Comparison of ENCODE assay signal across 1 cellular context in genomic region chr15:58528197-58528870, GRCh38.
TF ChIP-seq lines count a peak whose summit lies in the region.

No MANE protein-coding gene starts in this region.

TF ChIP-seq in HepG2, 621 proteins besides CTCF, POLR2A, EP300 and RAD21 (continued from another document and continues in another):
- TF ChIP-seq ARID4A (CRISPR knock-in tag; IDR thresholded peaks at IDR 0.05; ENCODE audit: borderline replicate concordance) (peak; percentile 40; the same call in 1 of the 2 replicates), ZBTB20 (CRISPR knock-in tag; IDR thresholded peaks at IDR 0.05; ENCODE audit: borderline replicate concordance, low read depth) (no peak), RBM22 (optimal IDR thresholded peaks at IDR 0.05; ENCODE audit: low read length) (no peak), KDM4B (CRISPR knock-in tag; IDR thresholded peaks at IDR 0.05) (no peak), MEF2D (CRISPR knock-in tag; IDR thresholded peaks at IDR 0.05) (no peak), THAP11 (CRISPR knock-in tag; IDR thresholded peaks at IDR 0.05) (no peak), ZNF142 (CRISPR knock-in tag; IDR thresholded peaks at IDR 0.05) (0 out of 2 replicates have a peak, but pooled peaks have one; percentile 38), GATAD1 (CRISPR knock-in tag; IDR thresholded peaks at IDR 0.05) (no peak), ZSCAN12 (CRISPR knock-in tag; IDR thresholded peaks at IDR 0.05) (no peak), SRF (IDR thresholded peaks at IDR 0.05; ENCODE audit: low read depth, low read length) (no peak), FOXM1 (CRISPR knock-in tag; IDR thresholded peaks at IDR 0.05) (no peak), ZNF382 (CRISPR knock-in tag; IDR thresholded peaks at IDR 0.05; ENCODE audit: borderline replicate concordance) (no peak), ZFAT (CRISPR knock-in tag; conservative IDR thresholded peaks at IDR 0.05) (no peak), HMGA1 (CRISPR knock-in tag; conservative IDR thresholded peaks at IDR 0.05) (no peak), LCORL (IDR thresholded peaks at IDR 0.05) (no peak), LCORL (CRISPR knock-in tag; IDR thresholded peaks at IDR 0.05) (peak; percentile 87), ZNF337 (CRISPR knock-in tag; IDR thresholded peaks at IDR 0.05; ENCODE audit: borderline replicate concordance, low read depth) (no peak), AHR (CRISPR knock-in tag; IDR thresholded peaks at IDR 0.05) (no peak), CREM (IDR thresholded peaks at IDR 0.05) (peak; percentile 34; the same call in 1 of the 2 replicates), CREM (CRISPR knock-in tag; IDR thresholded peaks at IDR 0.05) (no peak), BATF2 (CRISPR knock-in tag; IDR thresholded peaks at IDR 0.05) (no peak), ZNF350 (CRISPR knock-in tag; IDR thresholded peaks at IDR 0.05; ENCODE audit: borderline replicate concordance, low read depth) (no peak), ZFP91 (CRISPR knock-in tag; IDR thresholded peaks at IDR 0.05; ENCODE audit: borderline replicate concordance) (peak; percentile 57; the same call in 1 of the 2 replicates), ELF1 (CRISPR knock-in tag; IDR thresholded peaks at IDR 0.05) (no peak), ZFP36L2 (CRISPR knock-in tag; IDR thresholded peaks at IDR 0.05) (no peak), ZNF501 (CRISPR knock-in tag; IDR thresholded peaks at IDR 0.05) (0 out of 2 replicates have a peak, but pooled peaks have one; percentile 15), GPN1 (CRISPR knock-in tag; IDR thresholded peaks at IDR 0.05; ENCODE audit: borderline replicate concordance) (no peak), SNAPC2 (CRISPR knock-in tag; IDR thresholded peaks at IDR 0.05) (no peak), ZNF556 (CRISPR knock-in tag; IDR thresholded peaks at IDR 0.05; ENCODE audit: borderline replicate concordance) (no peak), ZFP90 (CRISPR knock-in tag; IDR thresholded peaks at IDR 0.05; ENCODE audit: borderline replicate concordance) (0 out of 2 replicates have a peak, but pooled peaks have one; percentile 57), ATF7-NPFF (CRISPR knock-in tag; IDR thresholded peaks at IDR 0.05; ENCODE audit: low read depth) (no peak), POGZ (CRISPR knock-in tag; IDR thresholded peaks at IDR 0.05) (peak; percentile 73), SMAD9 (CRISPR knock-in tag; IDR thresholded peaks at IDR 0.05) (no peak), CBX5 (CRISPR knock-in tag; IDR thresholded peaks at IDR 0.05; ENCODE audit: borderline replicate concordance) (peak; percentile 17; the same call in 1 of the 2 replicates), CBX1 (IDR thresholded peaks at IDR 0.05; ENCODE audit: low read depth) (no peak), MAFG (CRISPR knock-in tag; IDR thresholded peaks at IDR 0.05) (no peak), HOXA7 (CRISPR knock-in tag; IDR thresholded peaks at IDR 0.05) (no peak), ATF1 (CRISPR knock-in tag; IDR thresholded peaks at IDR 0.05) (no peak), MIER3 (CRISPR knock-in tag; IDR thresholded peaks at IDR 0.05; ENCODE audit: borderline replicate concordance) (0 out of 2 replicates have a peak, but pooled peaks have one; percentile 45), ZNF768 (CRISPR knock-in tag; IDR thresholded peaks at IDR 0.05) (peak; percentile 89), ZNF772 (CRISPR knock-in tag; IDR thresholded peaks at IDR 0.05) (no peak), ISX (CRISPR knock-in tag; conservative IDR thresholded peaks at IDR 0.05) (no peak), KDM5A (IDR thresholded peaks at IDR 0.05; ENCODE audit: borderline replicate concordance, low read length) (no peak), ZNF317 (CRISPR knock-in tag; IDR thresholded peaks at IDR 0.05) (no peak), ZNF713 (CRISPR knock-in tag; IDR thresholded peaks at IDR 0.05) (no peak), SOX6 (IDR thresholded peaks at IDR 0.05) (no peak), SOX6 (CRISPR knock-in tag; IDR thresholded peaks at IDR 0.05) (peak; percentile 66), IRX3 (CRISPR knock-in tag; IDR thresholded peaks at IDR 0.05; ENCODE audit: borderline replicate concordance, low read depth) (no peak), E2F5 (CRISPR knock-in tag; conservative IDR thresholded peaks at IDR 0.05) (no peak), ETV6 (CRISPR knock-in tag; conservative IDR thresholded peaks at IDR 0.05) (no peak), ZNF335 (CRISPR knock-in tag; IDR thresholded peaks at IDR 0.05) (no peak), PCBP2 (optimal IDR thresholded peaks at IDR 0.05; ENCODE audit: low read depth, low read length, poor library complexity, severe bottlenecking) (no peak), HIVEP1 (CRISPR knock-in tag; IDR thresholded peaks at IDR 0.05) (no peak), PRMT3 (CRISPR knock-in tag; IDR thresholded peaks at IDR 0.05; ENCODE audit: borderline replicate concordance, low read depth) (no peak), ZNF704 (CRISPR knock-in tag; IDR thresholded peaks at IDR 0.05; ENCODE audit: borderline replicate concordance) (no peak; the same call in 1 of the 2 replicates), PHF8 (CRISPR knock-in tag; IDR thresholded peaks at IDR 0.05) (no peak), ZBTB49 (CRISPR knock-in tag; IDR thresholded peaks at IDR 0.05; ENCODE audit: borderline replicate concordance) (no peak), AGO1 (IDR thresholded peaks at IDR 0.05; ENCODE audit: low read depth, low read length, poor library complexity, severe bottlenecking) (no peak)
